Comparison of ENCODE assay signal across 8 cellular contexts in the genomic region with DNA sequence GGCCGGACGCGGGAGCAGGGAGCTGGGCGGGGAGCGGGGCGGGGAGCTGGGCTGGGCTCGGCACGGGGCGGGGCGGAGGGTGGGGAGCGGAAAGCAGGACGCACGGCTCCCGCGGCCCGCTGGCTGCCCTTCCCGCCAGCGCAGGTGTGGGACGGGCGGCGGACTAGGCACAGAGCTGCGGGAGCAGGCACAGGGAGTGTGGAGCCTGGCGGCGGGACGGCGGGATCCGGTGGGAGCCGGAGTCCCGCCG. TPM values are rescaled to one million over a fixed set of nuclear protein-coding genes. Genes with fewer than 3 reads are reported as not detected.
A peak's percentile ranks its signal among the peaks of the same experiment; 100 is the strongest.
DNase-seq lines count a peak whose midpoint lies in the region; ATAC-seq and TF ChIP-seq lines count a peak whose summit lies in the region.

A gene (plus strand): TSS at position 125 of the 250 bp plus-strand sequence. CDS start 163 bp downstream, outside the sequence.

- CTCF ChIA-PET in CD8-positive, alpha-beta T cell (lab: Charles Lee) = interaction anchor here (1.2 to 3.2 kb wide), 3 partner anchors 11 to 43 kb away, joined by 3 to 17 read pairs (median 5); no protein-coding TSS in a partner anchor

- peaks cover 24% of the 10 kb centered on the region for H4K20me1 ChIP-seq in GM23338 (replicated peaks; ENCODE audit: insufficient read depth)

- H2AFZ ChIP-seq in GM23338 = peak within 1 kb of the TSS; percentile 78; the same call in 1 of the 2 replicates

- H3K9me3 Mint-ChIP-seq in CD8-positive, alpha-beta T cell = no peaks in the 10 kb centered on the region
- 0 out of 3 replicates have a peak, but pooled peaks cover 4% of the 10 kb centered on the region for H3K9me3 Mint-ChIP-seq in GM23338

- peak; percentile 80 to 83 for TF ChIP-seq POLR2A in gastroesophageal sphincter (IDR thresholded peaks at IDR 0.05)

- H3K79me2 ChIP-seq in GM23338 (replicated peaks; ENCODE audit: insufficient read depth) = peaks cover 43% of the 10 kb centered on the region

- H3K9me3 ChIP-seq in CD8-positive, alpha-beta T cell (ENCODE audit: low read length) = no peaks in the 10 kb centered on the region
- peaks cover 5% of the 10 kb centered on the region; the same call in 1 of the 2 replicates for H3K9me3 ChIP-seq in SJSA1 (replicated peaks)
- H3K9me3 ChIP-seq in gastroesophageal sphincter = no peaks in the 10 kb centered on the region
- no peaks in the 10 kb centered on the region for H3K9me3 ChIP-seq in psoas muscle

- no peak within 1 kb of the TSS for H3K27ac ChIP-seq in CD8-positive, alpha-beta T cell (ENCODE audit: low read depth, low read length)
- H3K27ac ChIP-seq in GM23338 (ENCODE audit: low read depth) = peak within 1 kb of the TSS; percentile 96
- H3K27ac ChIP-seq in SJSA1 = peak within 1 kb of the TSS; percentile 64
- peak within 1 kb of the TSS; percentile 76 to 98 (median 95) for H3K27ac ChIP-seq in gastroesophageal sphincter
- H3K27ac ChIP-seq in psoas muscle = peak within 1 kb of the TSS; percentile 96

- intact Hi-C loops in CD8-positive, alpha-beta T cell (cut with DNase I, micrococcal nuclease) = loop anchor here (1.0 to 10.0 kb wide), 11 partner anchors 34 to 1746 kb away; a partner anchor contains a TSS
- intact Hi-C loops in psoas muscle (cut with DNase I) = loop anchor here (2.0 to 10.0 kb wide), 4 partner anchors 35 to 131 kb away; a partner anchor contains a TSS

- peak within 1 kb of the TSS; percentile 91 for H3K4me2 ChIP-seq in GM23338

- H3K36me3 ChIP-seq in CD8-positive, alpha-beta T cell (ENCODE audit: insufficient read depth, low read length) = no peaks in the 10 kb centered on the region
- no peaks in the 10 kb centered on the region for H3K36me3 ChIP-seq in GM23338 (ENCODE audit: insufficient read depth)
- H3K36me3 ChIP-seq in SJSA1 = no peaks in the 10 kb centered on the region
- no peaks in the 10 kb centered on the region for H3K36me3 ChIP-seq in gastroesophageal sphincter
- H3K36me3 ChIP-seq in psoas muscle (ENCODE audit: insufficient read depth in 1 of 2, low read depth in 1 of 2) = no peaks in the 10 kb centered on the region

- H3K36me3 Mint-ChIP-seq in CD8-positive, alpha-beta T cell = no peaks in the 10 kb centered on the region
- peaks cover 8% of the 10 kb centered on the region for H3K36me3 Mint-ChIP-seq in GM23338 (ENCODE audit: low read depth)

- H3K27me3 Mint-ChIP-seq in CD8-positive, alpha-beta T cell (ENCODE audit: low read depth) = no peaks in the 10 kb centered on the region
- H3K27me3 Mint-ChIP-seq in GM23338 (ENCODE audit: insufficient read depth, low read depth, poor library complexity) = peaks cover 20% of the 10 kb centered on the region

- POLR2A ChIA-PET in CD8-positive, alpha-beta T cell (lab: Charles Lee) = interaction anchor here (0.6 to 1.3 kb wide), 5 partner anchors 10 to 722 kb away, joined by 3 to 4 read pairs (median 3); a partner anchor contains a TSS

- no peaks in the 10 kb centered on the region for H3K9me2 ChIP-seq in GM23338 (ENCODE audit: insufficient read depth)

- TF ChIP-seq CTCF in CD8-positive, alpha-beta T cell (IDR thresholded peaks at IDR 0.05) = no peak
- no peak for TF ChIP-seq CTCF in GM23338 (conservative IDR thresholded peaks at IDR 0.05; ENCODE audit: low read depth in 2 of 2)
- TF ChIP-seq CTCF in gastroesophageal sphincter (IDR thresholded peaks at IDR 0.05) = no peak
- no peak for TF ChIP-seq CTCF in psoas muscle (IDR thresholded peaks at IDR 0.05)

- no peak for ATAC-seq in CD8-positive, alpha-beta T cell
- ATAC-seq in GM23338 (peak; percentile 61), gastroesophageal sphincter (no peak), psoas muscle (no peak)

- H3K4me3 ChIP-seq in CD8-positive, alpha-beta T cell (ENCODE audit: low read depth, low read length) = peak within 1 kb of the TSS; percentile 68
- H3K4me3 ChIP-seq in GM23338 (peak within 1 kb of the TSS; percentile 85), SJSA1 (peak within 1 kb of the TSS; percentile 59), gastroesophageal sphincter (peak within 1 kb of the TSS; percentile 73 to 98), psoas muscle (peak within 1 kb of the TSS; percentile 95)

- H3F3A ChIP-seq in GM23338 (replicated peaks; ENCODE audit: low read depth) = peaks cover 10% of the 10 kb centered on the region; the same call in 1 of the 2 replicates

- H3K4me1 ChIP-seq in CD8-positive, alpha-beta T cell (ENCODE audit: insufficient read depth, low read length) = no peaks in the 10 kb centered on the region
- peaks cover 38% of the 10 kb centered on the region for H3K4me1 ChIP-seq in GM23338 (ENCODE audit: insufficient read depth)
- peaks cover 21% of the 10 kb centered on the region for H3K4me1 ChIP-seq in SJSA1 (replicated peaks)
- H3K4me1 ChIP-seq in gastroesophageal sphincter = peaks cover 0 to 61% (median 12%) of the 10 kb centered on the region in 3 donors
- peaks cover 24% of the 10 kb centered on the region for H3K4me1 ChIP-seq in psoas muscle

- DNase-seq in CD8-positive, alpha-beta T cell = no peak
- DNase-seq in GM23338 (ENCODE audit: low spot score) = no peak
- DNase-seq in SJSA1 (ENCODE audit: low read depth in 1 of 2, low spot score in 2 of 2) = no peak
- DNase-seq in psoas muscle = no peak
- no peak for DNase-seq in midbrain (lab: John Stamatoyannopoulos, UW)
- DNase-seq in effector CD8-positive, alpha-beta T cell (lab: John Stamatoyannopoulos, UW) = no peak
- no peak for DNase-seq in SK-N-DZ (ENCODE audit: low spot score)

- no peaks in the 10 kb centered on the region for H3K27me3 ChIP-seq in CD8-positive, alpha-beta T cell (ENCODE audit: insufficient read depth, low read length)
- H3K27me3 ChIP-seq in GM23338 (ENCODE audit: insufficient read depth) = no peaks in the 10 kb centered on the region
- H3K27me3 ChIP-seq in SJSA1 (replicated peaks) = no peaks in the 10 kb centered on the region
- no peaks in the 10 kb centered on the region for H3K27me3 ChIP-seq in gastroesophageal sphincter
- no peaks in the 10 kb centered on the region for H3K27me3 ChIP-seq in psoas muscle (ENCODE audit: insufficient read depth in 3 of 3, low read length in 2 of 3)

- peak within 1 kb of the TSS; percentile 52 for H3K27ac Mint-ChIP-seq in CD8-positive, alpha-beta T cell
- peak within 1 kb of the TSS; percentile 98 for H3K27ac Mint-ChIP-seq in GM23338

- H3K4me1 Mint-ChIP-seq in CD8-positive, alpha-beta T cell (ENCODE audit: low read depth) = peaks cover 11% of the 10 kb centered on the region
- peaks cover 52% of the 10 kb centered on the region for H3K4me1 Mint-ChIP-seq in GM23338

- no peak for TF ChIP-seq EP300 in gastroesophageal sphincter (IDR thresholded peaks at IDR 0.05)

- peak within 1 kb of the TSS; percentile 88 for H3K4me3 Mint-ChIP-seq in CD8-positive, alpha-beta T cell
- H3K4me3 Mint-ChIP-seq in GM23338 = peak within 1 kb of the TSS; percentile 96

- WGBS in gastroesophageal sphincter (ENCODE audit: low coverage in 1 of 2), 2 donors = 0% methylated on average over 3 of the region's 30 CpGs; no CpG with 5 or more reads in 1 of the 2 donors
- WGBS in psoas muscle, 3 donors = 0 to 5% (median 0%) methylated on average over 7 to 30 of the region's 30 CpGs

TF ChIP-seq in GM23338, 12 proteins besides CTCF, POLR2A, EP300 and RAD21:
- no peak for TF ChIP-seq ZNF331 (CRISPR knock-in tag; IDR thresholded peaks at IDR 0.05; ENCODE audit: low read depth)
- no peak for TF ChIP-seq NANOG (IDR thresholded peaks at IDR 0.05; ENCODE audit: borderline replicate concordance)
- peak; percentile 83 for TF ChIP-seq POLR2AphosphoS5 (IDR thresholded peaks at IDR 0.05; ENCODE audit: low read depth)
- no peak for TF ChIP-seq ZNF114 (CRISPR knock-in tag; IDR thresholded peaks at IDR 0.05)
- no peak for TF ChIP-seq EZH2phosphoT487 (IDR thresholded peaks at IDR 0.05; ENCODE audit: unreplicated experiment)
- TF ChIP-seq CREB1 (CRISPR knock-in tag; IDR thresholded peaks at IDR 0.05; ENCODE audit: low read depth) = no peak
- TF ChIP-seq, protein P1, sequence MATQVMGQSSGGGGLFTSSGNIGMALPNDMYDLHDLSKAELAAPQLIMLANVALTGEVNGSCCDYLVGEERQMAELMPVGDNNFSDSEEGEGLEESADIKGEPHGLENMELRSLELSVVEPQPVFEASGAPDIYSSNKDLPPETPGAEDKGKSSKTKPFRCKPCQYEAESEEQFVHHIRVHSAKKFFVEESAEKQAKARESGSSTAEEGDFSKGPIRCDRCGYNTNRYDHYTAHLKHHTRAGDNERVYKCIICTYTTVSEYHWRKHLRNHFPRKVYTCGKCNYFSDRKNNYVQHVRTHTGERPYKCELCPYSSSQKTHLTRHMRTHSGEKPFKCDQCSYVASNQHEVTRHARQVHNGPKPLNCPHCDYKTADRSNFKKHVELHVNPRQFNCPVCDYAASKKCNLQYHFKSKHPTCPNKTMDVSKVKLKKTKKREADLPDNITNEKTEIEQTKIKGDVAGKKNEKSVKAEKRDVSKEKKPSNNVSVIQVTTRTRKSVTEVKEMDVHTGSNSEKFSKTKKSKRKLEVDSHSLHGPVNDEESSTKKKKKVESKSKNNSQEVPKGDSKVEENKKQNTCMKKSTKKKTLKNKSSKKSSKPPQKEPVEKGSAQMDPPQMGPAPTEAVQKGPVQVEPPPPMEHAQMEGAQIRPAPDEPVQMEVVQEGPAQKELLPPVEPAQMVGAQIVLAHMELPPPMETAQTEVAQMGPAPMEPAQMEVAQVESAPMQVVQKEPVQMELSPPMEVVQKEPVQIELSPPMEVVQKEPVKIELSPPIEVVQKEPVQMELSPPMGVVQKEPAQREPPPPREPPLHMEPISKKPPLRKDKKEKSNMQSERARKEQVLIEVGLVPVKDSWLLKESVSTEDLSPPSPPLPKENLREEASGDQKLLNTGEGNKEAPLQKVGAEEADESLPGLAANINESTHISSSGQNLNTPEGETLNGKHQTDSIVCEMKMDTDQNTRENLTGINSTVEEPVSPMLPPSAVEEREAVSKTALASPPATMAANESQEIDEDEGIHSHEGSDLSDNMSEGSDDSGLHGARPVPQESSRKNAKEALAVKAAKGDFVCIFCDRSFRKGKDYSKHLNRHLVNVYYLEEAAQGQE (IDR thresholded peaks at IDR 0.05; ENCODE audit: unreplicated experiment) = no peak
- TF ChIP-seq STAT1 (IDR thresholded peaks at IDR 0.05; ENCODE audit: unreplicated experiment) = no peak

RNA-seq across cellular contexts. Expression of the gene that starts here (rescaled TPM):
- 1 to 10 TPM; 1.0 to 1.1 TPM for total RNA-seq in CD8-positive, alpha-beta T cell
- total RNA-seq in GM23338 (2014; rRNA removed; shearing (Covaris generic)) = 91.8 and 122 TPM in 2 replicates
- 45.0 and 50.4 TPM in 2 replicates for polyA plus RNA-seq in GM23338 (2016; fragmentation: Nextera tagmentation; extraction: Ambion mirVana)
- 10.6 and 13.3 TPM in 2 replicates for total RNA-seq in SJSA1 (2014; rRNA removed; shearing (Covaris generic))
- total RNA-seq in gastroesophageal sphincter = 100 to 1,000 TPM; 112 to 385 (median 215) TPM
- 100 to 1,000 TPM; 126 to 342 (median 215) TPM for total RNA-seq in psoas muscle
- 100 to 1,000 TPM in 2 of 3 donors, 10 to 100 TPM in 1; 61.4 to 321 (median 196) TPM for polyA plus RNA-seq in psoas muscle
- 72.2 and 75.4 TPM in 2 replicates for polyA plus RNA-seq in SK-N-DZ (2014; cell fraction: cytosol; rRNA removed)
- 98.5 and 109 TPM in 2 replicates for polyA plus RNA-seq in SK-N-DZ (2014; cell fraction: nucleus; rRNA removed)
